Comparison of ENCODE assay signal across 8 cellular contexts in genomic region chr13:30465541-30466357, GRCh38. TPM values are rescaled to one million over a fixed set of nuclear protein-coding genes. Genes with fewer than 3 reads are reported as not detected.
DNase-seq lines count a peak whose midpoint lies in the region; ATAC-seq lines count a peak whose summit lies in the region.

TSS of gene HMGB1 (minus strand) at chr13:30465936. CDS start at chr13:30463680, 2,256 bp downstream.

- H3K4me1 Mint-ChIP-seq in dendritic cell treated with granulocyte-macrophage colony-stimulating factor and Interleukin-4, amounts not matched to agents 40 ng/mL and 50 ng/mL, for 4 days (ENCODE audit: low read depth), result peaks cover 27% of the 10 kb centered on the region

- H3K9me3 Mint-ChIP-seq in dendritic cell treated with granulocyte-macrophage colony-stimulating factor and Interleukin-4, amounts not matched to agents 40 ng/mL and 50 ng/mL, for 4 days, result no peaks in the 10 kb centered on the region

- DNase-seq in C1 segment of cervical spinal cord (lab: John Stamatoyannopoulos, UW), result peak; percentile 83 to 98 (median 97)
- DNase-seq in NCI-H748 treated with DMSO at 0.1 percent for 48 hours (lab: John Stamatoyannopoulos, UW), result peak; percentile 100
- peak; percentile 83 to 99 for DNase-seq in activated CD4-positive, alpha-beta T cell treated with anti-CD3 and anti-CD28 coated beads, Interleukin-2, amount 50 U/mL, for 24 hours (ENCODE audit: low read depth in 1 of 2, low spot score in 1 of 2)
- peak; percentile 99 for DNase-seq in left lobe of liver (ENCODE audit: low spot score)
- peak; percentile 94 for DNase-seq in stimulated activated CD4-positive, alpha-beta T cell treated with anti-CD3 and anti-CD28 coated beads, Interleukin-2, amount 100 ng/mL, for 4 hours (ENCODE audit: low read depth)

- peak within 1 kb of the TSS; percentile 93 for H3K4me3 Mint-ChIP-seq in dendritic cell treated with granulocyte-macrophage colony-stimulating factor and Interleukin-4, amounts not matched to agents 40 ng/mL and 50 ng/mL, for 4 days

- intact Hi-C loops in dendritic cell treated with granulocyte-macrophage colony-stimulating factor and Interleukin-4, amounts not matched to agents 40 ng/mL and 50 ng/mL, for 4 days (cut with micrococcal nuclease), result loop anchor here (5.0 kb wide), 2 partner anchors 107 to 108 kb away; no protein-coding TSS in a partner anchor

- H3K36me3 Mint-ChIP-seq in dendritic cell treated with granulocyte-macrophage colony-stimulating factor and Interleukin-4, amounts not matched to agents 40 ng/mL and 50 ng/mL, for 4 days (ENCODE audit: low read depth), result peaks cover 34% of the 10 kb centered on the region

- H3K27ac Mint-ChIP-seq in dendritic cell treated with granulocyte-macrophage colony-stimulating factor and Interleukin-4, amounts not matched to agents 40 ng/mL and 50 ng/mL, for 4 days, result peak within 1 kb of the TSS; percentile 96

- peak; percentile 87 for ATAC-seq in GM19372 (IDR thresholded peaks at IDR 0.05; ENCODE audit: low read depth, unreplicated experiment)
- ATAC-seq in HG03558 (IDR thresholded peaks at IDR 0.05; ENCODE audit: extremely low read depth, unreplicated experiment), result peak; percentile 84
- ATAC-seq in left lobe of liver, result peak; percentile 87

- H3K27me3 Mint-ChIP-seq in dendritic cell treated with granulocyte-macrophage colony-stimulating factor and Interleukin-4, amounts not matched to agents 40 ng/mL and 50 ng/mL, for 4 days, result no peaks in the 10 kb centered on the region

RNA-seq across cellular contexts. Expression of gene HMGB1, which starts in this region (rescaled TPM):
- total RNA-seq in left lobe of liver, result 92.4 TPM

Comparison
In these comparisons a context has a peak if more than half of its experiments do, and no peak if none do; other contexts are left out.
1. Peak in every context shown above with its lines: DNase-seq and ATAC-seq.